Comparison of ENCODE assay signal across 32 cellular contexts in genomic region chr10:85408388-85408787, GRCh38.
DNase-seq lines count a peak whose midpoint lies in the region; ATAC-seq and TF ChIP-seq lines count a peak whose summit lies in the region.
"Had no signal": no experiment of that assay in that cellular context is flagged by ENCODE, and none has a peak within 500 bp of the region (broad histone marks: within the 10 kb centered on the region; RNA-seq: fewer than 3 reads in every experiment).

No MANE protein-coding gene starts in this region.

- POLR2A ChIA-PET in Caco-2 (lab: Charles Lee) (no interaction called here), HEK293 (lab: Yijun Ruan, JAX) (no interaction called here)

- CTCF ChIA-PET in Caco-2 (lab: Charles Lee) (no interaction called here), HEK293 (lab: Yijun Ruan, JAX) (no interaction called here)

- no peak overlapping the region for H3K27ac ChIP-seq in HEK293 (ENCODE audit: extremely low read depth, low read depth, low read length)
- H3K27ac ChIP-seq: 22Rv1; A549; BLaER1; BLaER1 treated with 17β-estradiol and CSF1 and Interleukin-3, amounts not matched to agents 10 nM and 100 nM; C4-2B had no signal

- peaks cover 19% of the 10 kb centered on the region for H3K4me1 Mint-ChIP-seq in Caco-2 (ENCODE audit: low read depth, unreplicated experiment)
- peaks cover 2% of the 10 kb centered on the region for H3K4me1 Mint-ChIP-seq in progenitor cell of endocrine pancreas (ENCODE audit: low read depth)
- H3K4me1 Mint-ChIP-seq in effector memory CD8-positive, alpha-beta T cell (ENCODE audit: low read depth in 2 of 2) = no peaks in the 10 kb centered on the region
- H3K4me1 Mint-ChIP-seq: B cell; CD14-positive monocyte; CD4-positive, alpha-beta memory T cell; CD4-positive, CD25-positive, alpha-beta regulatory T cell; CD8-positive, alpha-beta memory T cell had no signal

- H3K4me1 ChIP-seq in Caco-2 = peaks cover 38% of the 10 kb centered on the region
- no peaks in the 10 kb centered on the region for H3K4me1 ChIP-seq in HEK293 (ENCODE audit: control insufficient read depth, insufficient read depth, low read length)
- H3K4me1 ChIP-seq: A549; BLaER1; BLaER1 treated with 17β-estradiol and CSF1 and Interleukin-3, amounts not matched to agents 10 nM and 100 nM had no signal

- H3K9me3 Mint-ChIP-seq in Caco-2 (ENCODE audit: unreplicated experiment) (peaks cover 55% of the 10 kb centered on the region), progenitor cell of endocrine pancreas (ENCODE audit: low read depth) (peaks cover 14% of the 10 kb centered on the region)
- H3K9me3 Mint-ChIP-seq in effector memory CD8-positive, alpha-beta T cell = peaks cover 6 to 10% of the 10 kb centered on the region in 2 donors
- H3K9me3 Mint-ChIP-seq: CD4-positive, alpha-beta T cell had no signal

- BruUV-seq in Caco-2 (replicated peaks; lab: Mats Ljungman, UMichigan) = no TSS peak

- ATAC-seq in effector memory CD8-positive, alpha-beta T cell (replicated peaks) = no peak
- ATAC-seq: A549; CD8-positive, alpha-beta T cell had no signal

- H3K27ac Mint-ChIP-seq in Caco-2 (ENCODE audit: unreplicated experiment) = peak overlapping the region; percentile 83
- peak overlapping the region; percentile 53 for H3K27ac Mint-ChIP-seq in progenitor cell of endocrine pancreas
- H3K27ac Mint-ChIP-seq in effector memory CD8-positive, alpha-beta T cell = no peak overlapping the region
- H3K27ac Mint-ChIP-seq: B cell; CD14-positive monocyte; CD4-positive, alpha-beta memory T cell; CD4-positive, alpha-beta T cell; CD4-positive, CD25-positive, alpha-beta regulatory T cell; CD8-positive, alpha-beta memory T cell; CD8-positive, alpha-beta T cell had no signal

- no peak for DNase-seq in Caco-2
- DNase-seq in progenitor cell of endocrine pancreas (ENCODE audit: low spot score, unreplicated experiment) = no peak
- no peak for DNase-seq in effector memory CD8-positive, alpha-beta T cell
- no peak for DNase-seq in activated gamma-delta T cell treated with Interleukin-2 at 50 U/mL for 16 hours
- no peak for DNase-seq in stimulated activated naive CD4-positive, alpha-beta T cell (lab: John Stamatoyannopoulos, UW)
- DNase-seq: 8988T; ACHN; AML-193; BE2C; C1 segment of cervical spinal cord; Calu3; CD4-positive, alpha-beta memory T cell; CD4-positive, alpha-beta T cell; CD4-positive, CD25-positive, alpha-beta regulatory T cell; CD8-positive, alpha-beta memory T cell; CD8-positive, alpha-beta T cell; COR-L47; DMS 273 treated with DMSO at 0.1 percent for 48 hours; DMS153; DMS53; DMS79; DMS79 treated with DMSO at 0.1 percent for 48 hours; DND-41; EL had no signal

- H3K27me3 Mint-ChIP-seq in Caco-2 (ENCODE audit: insufficient read depth, unreplicated experiment) (no peaks in the 10 kb centered on the region), progenitor cell of endocrine pancreas (no peaks in the 10 kb centered on the region)
- peaks cover 0 to 4% of the 10 kb centered on the region in 2 donors for H3K27me3 Mint-ChIP-seq in effector memory CD8-positive, alpha-beta T cell
- H3K27me3 Mint-ChIP-seq: B cell had no signal

- intact Hi-C loops in Caco-2 (cut with micrococcal nuclease; ENCODE audit: unreplicated experiment) = no loop called here

- H3K4me3 ChIP-seq in Caco-2 (ENCODE audit: low read depth, low read length) = no peak overlapping the region
- no peak overlapping the region for H3K4me3 ChIP-seq in HEK293 (ENCODE audit: low read depth, low read length)
- H3K4me3 ChIP-seq: A549; BLaER1; BLaER1 treated with 17β-estradiol and CSF1 and Interleukin-3, amounts not matched to agents 10 nM and 100 nM had no signal

- TF ChIP-seq CTCF in Caco-2 (IDR thresholded peaks at IDR 0.05; ENCODE audit: insufficient read depth in 1 of 2, low read depth in 1 of 2, low read length in 1 of 2, severe bottlenecking in 1 of 2, unreplicated experiment in 1 of 2) = no peak
- TF ChIP-seq CTCF in HEK293 (tag by site-specific recombination; IDR thresholded peaks at IDR 0.05) = no peak
- TF ChIP-seq CTCF in progenitor cell of endocrine pancreas (IDR thresholded peaks at IDR 0.05; ENCODE audit: unreplicated experiment) = no peak

- H3K4me3 Mint-ChIP-seq in Caco-2 (ENCODE audit: unreplicated experiment) = peak overlapping the region; percentile 54
- no peak overlapping the region for H3K4me3 Mint-ChIP-seq in progenitor cell of endocrine pancreas (ENCODE audit: low read depth)
- no peak overlapping the region for H3K4me3 Mint-ChIP-seq in effector memory CD8-positive, alpha-beta T cell
- H3K4me3 Mint-ChIP-seq: B cell; CD14-positive monocyte; CD4-positive, alpha-beta memory T cell; CD4-positive, alpha-beta T cell; CD4-positive, CD25-positive, alpha-beta regulatory T cell; CD8-positive, alpha-beta memory T cell; CD8-positive, alpha-beta T cell had no signal

- no peaks in the 10 kb centered on the region for H3K36me3 ChIP-seq in Caco-2 (ENCODE audit: control insufficient read depth, insufficient read depth, low read length)
- no peaks in the 10 kb centered on the region for H3K36me3 ChIP-seq in HEK293 (ENCODE audit: control insufficient read depth in 2 of 2, insufficient read depth in 1 of 2, low read length in 2 of 2)
- H3K36me3 ChIP-seq: BE2C; BLaER1; BLaER1 treated with 17β-estradiol and CSF1 and Interleukin-3, amounts not matched to agents 10 nM and 100 nM had no signal

- H3K36me3 Mint-ChIP-seq in Caco-2 (ENCODE audit: insufficient read depth, unreplicated experiment) (peaks cover 26% of the 10 kb centered on the region), progenitor cell of endocrine pancreas (ENCODE audit: insufficient read depth) (peaks cover 3% of the 10 kb centered on the region)
- no peaks in the 10 kb centered on the region for H3K36me3 Mint-ChIP-seq in effector memory CD8-positive, alpha-beta T cell (ENCODE audit: insufficient read depth)
- H3K36me3 Mint-ChIP-seq: CD14-positive monocyte; CD4-positive, alpha-beta memory T cell; CD4-positive, CD25-positive, alpha-beta regulatory T cell; CD8-positive, alpha-beta memory T cell; CD8-positive, alpha-beta T cell had no signal

- peaks cover 45% of the 10 kb centered on the region for H3K9me3 ChIP-seq in Caco-2
- no peaks in the 10 kb centered on the region for H3K9me3 ChIP-seq in HEK293 (ENCODE audit: control insufficient read depth, insufficient read depth, low read depth, low read length)
- H3K9me3 ChIP-seq: A549, BE2C had no signal

- H3K27me3 ChIP-seq in Caco-2 (replicated peaks; ENCODE audit: control insufficient read depth, insufficient read depth, low read length) = no peaks in the 10 kb centered on the region
- H3K27me3 ChIP-seq: BE2C; BLaER1; BLaER1 treated with 17β-estradiol and CSF1 and Interleukin-3, amounts not matched to agents 10 nM and 100 nM had no signal

TF ChIP-seq in HEK293, 187 proteins besides CTCF, POLR2A, EP300 and RAD21:
- TF ChIP-seq ZSCAN4 (tag by site-specific recombination; IDR thresholded peaks at IDR 0.05) (peak; percentile 92), ZNF785 (tag by site-specific recombination; IDR thresholded peaks at IDR 0.05) (no peak), ZNF623 (tag by site-specific recombination; IDR thresholded peaks at IDR 0.05) (no peak), ZNF148 (tag by site-specific recombination; IDR thresholded peaks at IDR 0.05; ENCODE audit: borderline replicate concordance) (no peak), ZNF791 (tag by site-specific recombination; IDR thresholded peaks at IDR 0.05) (no peak)

Comparison
In these comparisons a context has a peak if more than half of its experiments do, and no peak if none do; other contexts are left out.
1. H3K27ac Mint-ChIP-seq: peak in Caco-2 (single experiment) and progenitor cell of endocrine pancreas (single experiment); none in effector memory CD8-positive, alpha-beta T cell (0 of 2).